18 cellular contexts compared by ENCODE assay signal in the genomic region with DNA sequence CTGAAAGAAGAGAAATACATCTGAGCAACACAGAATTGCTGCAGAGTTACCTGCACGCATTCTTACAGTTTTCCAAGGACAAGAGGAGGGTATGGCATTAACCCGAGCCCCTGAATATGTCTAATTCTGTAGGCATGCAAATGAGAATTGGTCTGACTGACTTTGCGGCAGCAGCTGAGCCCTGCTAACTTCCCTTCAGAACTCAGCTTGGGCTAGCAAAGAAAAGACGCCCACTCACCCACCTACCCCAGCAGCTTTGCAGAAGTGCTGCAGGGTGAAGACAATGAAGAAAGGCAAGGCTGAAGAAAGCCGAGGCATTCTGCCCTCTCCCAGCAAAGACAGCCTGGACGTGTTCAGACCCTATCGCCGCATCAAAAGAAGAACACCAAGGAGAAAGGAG.
DNase-seq lines count a peak whose midpoint lies in the region; ATAC-seq, FAIRE-seq and TF ChIP-seq lines count a peak whose summit lies in the region.
"Had no signal": no experiment of that assay in that cellular context is flagged by ENCODE, and none has a peak within 500 bp of the region (broad histone marks: within the 10 kb centered on the region; RNA-seq: fewer than 3 reads in every experiment).

No MANE protein-coding gene starts in this region.

- ATAC-seq in GM21367 (IDR thresholded peaks at IDR 0.05; ENCODE audit: unreplicated experiment) (peak; percentile 65), HG03135 (IDR thresholded peaks at IDR 0.05; ENCODE audit: unreplicated experiment) (peak; percentile 56), GM21825 (IDR thresholded peaks at IDR 0.05; ENCODE audit: unreplicated experiment) (no peak)
- ATAC-seq: gastrocnemius medialis had no signal

- TF ChIP-seq CTCF in GM12865 (IDR thresholded peaks at IDR 0.05; ENCODE audit: insufficient read depth, low read depth, low read length, missing control alignments): no peak

- no peak overlapping the region for H3K4me3 ChIP-seq in GM12865 (ENCODE audit: low read depth, low read length)
- H3K4me3 ChIP-seq: colonic mucosa, gastrocnemius medialis, lung, right atrium auricular region, vagina had no signal

- intact Hi-C loops in head of caudate nucleus (cut with DNase I): no loop called here

- FAIRE-seq in frontal cortex (lab: Jason Lieb, UNC): no peak

- DNase-seq in GM12865 (ENCODE audit: low read depth) (peak; percentile 48), head of caudate nucleus (peak in 41 of 42 donors; percentile 20 to 87 (median 60)), NCI-H1694 (lab: John Stamatoyannopoulos, UW) (no peak), frontal cortex (ENCODE audit: low spot score in 2 of 2) (no peak)
- no peak for DNase-seq in stimulated activated CD4-positive, alpha-beta T cell treated with anti-CD3 and anti-CD28 coated beads, Interleukin-2, amount 100 ng/mL, for 24 hours
- DNase-seq: activated gamma-delta T cell treated with Interleukin-2 at 50 U/mL for 16 hours, BE2C, colonic mucosa, gastrocnemius medialis, H7, NCI-H2081 treated with DMSO at 0.1 percent for 48 hours, WERI-Rb-1 had no signal

Comparison
In these comparisons a context has a peak if more than half of its experiments do, and no peak if none do; other contexts are left out.
1. DNase-seq: peak in GM12865 (single experiment) and head of caudate nucleus (41 of 42); none in NCI-H1694 (single experiment), stimulated activated CD4-positive, alpha-beta T cell treated with anti-CD3 and anti-CD28 coated beads, Interleukin-2, amount 100 ng/mL, for 24 hours (0 of 2) and frontal cortex (0 of 2).